Comparison of ENCODE assay signal across 17 cellular contexts in genomic region chr9:92489209-92489608, GRCh38. TPM values are rescaled to one million over a fixed set of nuclear protein-coding genes. Genes with fewer than 3 reads are reported as not detected.
A peak's percentile ranks its signal among the peaks of the same experiment; 100 is the strongest.
DNase-seq lines count a peak whose midpoint lies in the region; FAIRE-seq and TF ChIP-seq lines count a peak whose summit lies in the region.
"Had no signal": no experiment of that assay in that cellular context is flagged by ENCODE, and none has a peak within 500 bp of the region (broad histone marks: within the 10 kb centered on the region; RNA-seq: fewer than 3 reads in every experiment).

No MANE protein-coding gene starts in this region.

- H3K4me3 ChIP-seq in astrocyte of the spinal cord (ENCODE audit: low read depth, low read length): no peak overlapping the region
- no peak overlapping the region for H3K4me3 ChIP-seq in hepatocyte
- no peak overlapping the region for H3K4me3 ChIP-seq in Karpas-422 (ENCODE audit: low read length)
- H3K4me3 ChIP-seq: adrenal gland, K562, psoas muscle, upper lobe of left lung had no signal

- in situ Hi-C loops in astrocyte of the spinal cord (cut with HindIII; ENCODE audit: low sequenced_read_pairs): no loop called here

- peaks cover 23% of the 10 kb centered on the region for H3K4me1 ChIP-seq in hepatocyte (ENCODE audit: insufficient read depth)
- H3K4me1 ChIP-seq in Karpas-422 (ENCODE audit: low read length): no peaks in the 10 kb centered on the region
- H3K4me1 ChIP-seq: adrenal gland, psoas muscle had no signal

- H3K4me2 ChIP-seq in hepatocyte (no peak overlapping the region), Karpas-422 (ENCODE audit: low read depth, low read length, poor library complexity, severe bottlenecking) (no peak overlapping the region)

- no peak overlapping the region for H3K9ac ChIP-seq in Karpas-422 (ENCODE audit: low read length)

- H3K27ac ChIP-seq in hepatocyte (peak overlapping the region; percentile 46), Karpas-422 (ENCODE audit: low read length) (no peak overlapping the region)
- H3K27ac ChIP-seq: C4-2B, psoas muscle had no signal

- no peaks in the 10 kb centered on the region for H3K79me2 ChIP-seq in hepatocyte
- H3K79me2 ChIP-seq in Karpas-422 (ENCODE audit: low read length): no peaks in the 10 kb centered on the region

- no peaks in the 10 kb centered on the region for H4K20me1 ChIP-seq in hepatocyte (ENCODE audit: insufficient read depth, poor library complexity, severe bottlenecking)
- H4K20me1 ChIP-seq in Karpas-422 (ENCODE audit: insufficient read depth, low read depth, low read length): no peaks in the 10 kb centered on the region

- FAIRE-seq in urothelium cell line (lab: Jason Lieb, UNC): no peak
- FAIRE-seq: K562 had no signal

- H3K27me3 ChIP-seq in hepatocyte (no peaks in the 10 kb centered on the region), Karpas-422 (ENCODE audit: low read length) (no peaks in the 10 kb centered on the region)
- H3K27me3 ChIP-seq: adrenal gland, upper lobe of left lung had no signal

- 72% methylated on average over 2 of the region's 2 CpGs for WGBS in hepatocyte (ENCODE audit: low lambda C conversion rate, missing lambda C conversion rate)

- DNase-seq in Kasumi-1 (lab: John Stamatoyannopoulos, UW): peak; percentile 3 to 16
- peak; percentile 55 for DNase-seq in astrocyte of the spinal cord (ENCODE audit: low read depth, low spot score)
- no peak for DNase-seq in hepatocyte (ENCODE audit: low spot score)
- DNase-seq in urothelium cell line (ENCODE audit: low spot score): peak; percentile 18
- DNase-seq in KG1 (lab: John Stamatoyannopoulos, UW): no peak
- no peak for DNase-seq in H4 (ENCODE audit: low spot score)
- DNase-seq in Karpas-422: no peak
- DNase-seq: activated T-cell treated with anti-CD3 and anti-CD28 coated beads, Interleukin-2, amount 50 U/mL, for 4 hours; adrenal gland; NCI-H1694 treated with DMSO at 0.1 percent for 48 hours; NCI-H524 treated with DMSO at 0.1 percent for 48 hours; psoas muscle; RPMI8226; upper lobe of left lung had no signal

- TF ChIP-seq CTCF in astrocyte of the spinal cord (IDR thresholded peaks at IDR 0.05; ENCODE audit: low read depth, low read length): no peak
- TF ChIP-seq CTCF in hepatocyte (IDR thresholded peaks at IDR 0.05; ENCODE audit: poor library complexity): no peak

- H3K9me2 ChIP-seq in hepatocyte (replicated peaks; ENCODE audit: insufficient read depth): no peaks in the 10 kb centered on the region
- no peaks in the 10 kb centered on the region for H3K9me2 ChIP-seq in Karpas-422 (replicated peaks; ENCODE audit: insufficient read depth, low read length)

- H2AFZ ChIP-seq in hepatocyte: no peak overlapping the region
- no peak overlapping the region for H2AFZ ChIP-seq in Karpas-422 (ENCODE audit: low read length)

- H3K36me3 ChIP-seq in hepatocyte (replicated peaks; ENCODE audit: insufficient read depth, low read depth) (no peaks in the 10 kb centered on the region), Karpas-422 (ENCODE audit: insufficient read depth, low read length) (no peaks in the 10 kb centered on the region)
- H3K36me3 ChIP-seq: adrenal gland, upper lobe of left lung had no signal

- H3K9me3 ChIP-seq in hepatocyte (ENCODE audit: low read depth) (no peaks in the 10 kb centered on the region), Karpas-422 (ENCODE audit: low read length) (no peaks in the 10 kb centered on the region)
- H3K9me3 ChIP-seq: adrenal gland, psoas muscle, upper lobe of left lung had no signal

RNA-seq across cellular contexts. Expression of gene ASPN, which starts 6.9 kb away (rescaled TPM):
- total RNA-seq in hepatocyte: 33.6 and 35.3 TPM in 2 replicates
- polyA plus RNA-seq in hepatocyte: 12.5 and 14.0 TPM in 2 replicates
- not detected in 2 replicates for total RNA-seq in H4 (2014; rRNA removed; shearing (Covaris generic))
- total RNA-seq in Karpas-422 (2014; rRNA removed; shearing (Covaris generic); ENCODE audit: low replicate concordance): not detected in 2 replicates
- total RNA-seq: activated T-cell treated with anti-CD3 and anti-CD28 coated beads, Interleukin-2, amount 50 U/mL, for 4 hours; K562; kidney epithelial cell had no signal

RNA-seq across cellular contexts. Expression of gene ECM2, which starts 46.6 kb away (rescaled TPM):
- 15.9 and 20.8 TPM in 2 replicates for total RNA-seq in hepatocyte
- 1.1 and 4.0 TPM in 2 replicates for polyA plus RNA-seq in hepatocyte
- 2.0 and 5.2 TPM in 2 replicates for total RNA-seq in H4 (2014; rRNA removed; shearing (Covaris generic))
- 0.11 TPM in 1 of 2 replicates, not detected in the other for total RNA-seq in Karpas-422 (2014; rRNA removed; shearing (Covaris generic); ENCODE audit: low replicate concordance)
- total RNA-seq: activated T-cell treated with anti-CD3 and anti-CD28 coated beads, Interleukin-2, amount 50 U/mL, for 4 hours; K562; kidney epithelial cell had no signal

Comparison
In these comparisons a context has a peak if more than half of its experiments do, and no peak if none do; other contexts are left out.
1. DNase-seq: peak in Kasumi-1 (2 of 2), astrocyte of the spinal cord (single experiment) and urothelium cell line (single experiment); none in hepatocyte (single experiment), KG1 (single experiment), H4 (single experiment) and Karpas-422 (single experiment).
2. RNA of gene ASPN, which starts 6.9 kb away (total RNA-seq): 33.6 to 35.3 TPM in hepatocyte; not detected in H4 and not detected in Karpas-422; every median in the first group is over 10 times any median in the second.